Comparison of ENCODE assay signal across 10 cellular contexts in genomic region chr9:109745335-109746283, GRCh38. TPM values are rescaled to one million over a fixed set of nuclear protein-coding genes. Genes with fewer than 3 reads are reported as not detected.
DNase-seq lines count a peak whose midpoint lies in the region; ATAC-seq and TF ChIP-seq lines count a peak whose summit lies in the region.
"Had no signal": no experiment of that assay in that cellular context is flagged by ENCODE, and none has a peak within 500 bp of the region (broad histone marks: within the 10 kb centered on the region; RNA-seq: fewer than 3 reads in every experiment).

No MANE protein-coding gene starts in this region.

- H3K27ac ChIP-seq in breast epithelium (peak overlapping the region; percentile 44 to 50), colonic mucosa (no peak overlapping the region), lung (ENCODE audit: low read depth in 1 of 2, low read length in 1 of 2) (peak overlapping the region in 1 of 2 donors; percentile 71), aorta (ENCODE audit: low read depth in 1 of 2, low read length in 2 of 2) (peak overlapping the region; percentile 43 to 60)

- DNase-seq in breast epithelium (ENCODE audit: low spot score in 2 of 2): peak in 1 of 2 donors; percentile 60
- DNase-seq in MCF 10A (ENCODE audit: unreplicated experiment): no peak
- peak; percentile 54 for DNase-seq in colonic mucosa
- DNase-seq in lung (ENCODE audit: low spot score): peak; percentile 40
- DNase-seq in aorta: peak; percentile 76 to 88
- no peak for DNase-seq in OCI-M2 (lab: John Stamatoyannopoulos, UW; ENCODE audit: unreplicated experiment)

- H3K9me3 ChIP-seq in breast epithelium (no peaks in the 10 kb centered on the region), colonic mucosa (no peaks in the 10 kb centered on the region), lung (ENCODE audit: control insufficient read depth in 2 of 2, insufficient read depth in 1 of 2, low read length in 1 of 2) (no peaks in the 10 kb centered on the region), aorta (ENCODE audit: control insufficient read depth, low read length) (peaks cover 2% of the 10 kb centered on the region)

- intact Hi-C loops in breast epithelium (cut with DNase I; ENCODE audit: low total_unique reads): no loop called here
- intact Hi-C loops in MCF 10A (cut with micrococcal nuclease): no loop called here
- intact Hi-C loops in colonic mucosa (cut with DNase I): no loop called here
- intact Hi-C loops in aorta (cut with DNase I): loop anchor here (5.0 kb wide), 2 partner anchors 38 to 72 kb away; no protein-coding TSS in a partner anchor

- TF ChIP-seq POLR2A in breast epithelium (IDR thresholded peaks at IDR 0.05) (no peak), GM18505 (IDR thresholded peaks at IDR 0.05; ENCODE audit: borderline replicate concordance, extremely low read depth, insufficient read depth, insufficient read length) (no peak)

- H3K9me3 Mint-ChIP-seq in MCF 10A (ENCODE audit: unreplicated experiment): no peaks in the 10 kb centered on the region
- H3K9me3 Mint-ChIP-seq: dendritic cell treated with granulocyte-macrophage colony-stimulating factor and Interleukin-4, amounts not matched to agents 40 ng/mL and 50 ng/mL, for 4 days had no signal

- H3K4me1 Mint-ChIP-seq in MCF 10A (ENCODE audit: insufficient read depth, unreplicated experiment): no peaks in the 10 kb centered on the region

- H3K36me3 ChIP-seq in breast epithelium (no peaks in the 10 kb centered on the region), colonic mucosa (no peaks in the 10 kb centered on the region), lung (ENCODE audit: control insufficient read depth in 2 of 2, insufficient read depth in 2 of 2, low read length in 2 of 2) (no peaks in the 10 kb centered on the region), aorta (ENCODE audit: control insufficient read depth in 1 of 2, insufficient read depth in 2 of 2, low read length in 1 of 2) (no peaks in the 10 kb centered on the region)

- no peak overlapping the region for H3K4me3 ChIP-seq in breast epithelium
- H3K4me3 ChIP-seq in colonic mucosa: no peak overlapping the region
- H3K4me3 ChIP-seq in lung: no peak overlapping the region
- peak overlapping the region in 1 of 2 donors; percentile 10 for H3K4me3 ChIP-seq in aorta (ENCODE audit: low read length in 2 of 2)
- H3K4me3 ChIP-seq: GM12878 had no signal

- POLR2A ChIA-PET in MCF 10A (lab: Yijun Ruan, JAX): no interaction called here

- no peak overlapping the region for H3K27ac Mint-ChIP-seq in MCF 10A (ENCODE audit: low read depth, unreplicated experiment)
- H3K27ac Mint-ChIP-seq: dendritic cell treated with granulocyte-macrophage colony-stimulating factor and Interleukin-4, amounts not matched to agents 40 ng/mL and 50 ng/mL, for 4 days had no signal

- WGBS in lung, 2 donors: 14 to 23% methylated on average over 11 of the region's 11 CpGs
- WGBS in aorta, 2 donors: 2% methylated on average over 11 of the region's 11 CpGs

- no peaks in the 10 kb centered on the region for H3K27me3 ChIP-seq in breast epithelium
- H3K27me3 ChIP-seq in colonic mucosa: no peaks in the 10 kb centered on the region
- H3K27me3 ChIP-seq in lung (ENCODE audit: control insufficient read depth, insufficient read depth): no peaks in the 10 kb centered on the region
- H3K27me3 ChIP-seq in aorta (ENCODE audit: control insufficient read depth in 1 of 2, insufficient read depth in 2 of 2, low read length in 1 of 2): no peaks in the 10 kb centered on the region

- ATAC-seq in lung (ENCODE audit: insufficient read depth, low FRiP score) (no peak), aorta (ENCODE audit: low FRiP score) (peak; percentile 91), HG02970 (IDR thresholded peaks at IDR 0.05; ENCODE audit: low FRiP score, unreplicated experiment) (no peak), GM18505 (IDR thresholded peaks at IDR 0.05; ENCODE audit: unreplicated experiment) (no peak)
- ATAC-seq: GM12878 had no signal

- BruUV-seq in MCF 10A (replicated peaks; lab: Mats Ljungman, UMichigan): no TSS peak

- no peak overlapping the region for H3K9ac ChIP-seq in colonic mucosa (ENCODE audit: low read depth in 2 of 2, low read length in 2 of 2)

- CTCF ChIA-PET in MCF 10A (lab: Yijun Ruan, JAX): interaction anchor here (0.5 to 0.7 kb wide), 3 partner anchors 47 to 1461 kb away, joined by 3 to 4 read pairs (median 3); no protein-coding TSS in a partner anchor

- no peak for TF ChIP-seq CTCF in breast epithelium (IDR thresholded peaks at IDR 0.05)
- no peak for TF ChIP-seq CTCF in MCF 10A (IDR thresholded peaks at IDR 0.05; ENCODE audit: unreplicated experiment)
- no peak for TF ChIP-seq CTCF in colonic mucosa (IDR thresholded peaks at IDR 0.05)
- TF ChIP-seq CTCF in lung (IDR thresholded peaks at IDR 0.05; ENCODE audit: control extremely low read depth, extremely low read depth): no peak

- H3K36me3 Mint-ChIP-seq in MCF 10A (ENCODE audit: insufficient read depth, unreplicated experiment): no peaks in the 10 kb centered on the region

- peaks cover 13% of the 10 kb centered on the region for H3K27me3 Mint-ChIP-seq in MCF 10A (ENCODE audit: insufficient read depth, unreplicated experiment)

- H3K4me3 Mint-ChIP-seq in MCF 10A (ENCODE audit: unreplicated experiment): no peak overlapping the region
- H3K4me3 Mint-ChIP-seq: dendritic cell treated with granulocyte-macrophage colony-stimulating factor and Interleukin-4, amounts not matched to agents 40 ng/mL and 50 ng/mL, for 4 days had no signal

- H3K4me1 ChIP-seq in breast epithelium: peaks cover 0 to 4% of the 10 kb centered on the region in 2 donors
- peaks cover 3% of the 10 kb centered on the region for H3K4me1 ChIP-seq in colonic mucosa
- H3K4me1 ChIP-seq in lung (ENCODE audit: control insufficient read depth in 2 of 2, insufficient read depth in 2 of 2, low read length in 2 of 2): no peaks in the 10 kb centered on the region
- peaks cover 12 to 15% of the 10 kb centered on the region in 2 donors for H3K4me1 ChIP-seq in aorta (ENCODE audit: control insufficient read depth in 1 of 2, insufficient read depth in 2 of 2, low read length in 2 of 2)

RNA-seq across cellular contexts. Expression of gene PALM2AKAP2, which starts 34.4 kb away (rescaled TPM):
- total RNA-seq in breast epithelium (10 to 100 TPM in 1 of 3 donors, 1 to 10 TPM in 2; 6.4 to 41.4 (median 8.8) TPM), MCF 10A (2022) (5.3 and 9.1 TPM in 2 replicates), colonic mucosa (1 to 10 TPM in 1 of 2 donors, under 1 TPM in 1; 0.69 to 3.4 TPM), lung (10 to 100 TPM; 15.1 to 37.7 TPM), aorta (100 to 1,000 TPM in 1 of 2 donors, 10 to 100 TPM in 1; 58.1 to 155 TPM)
- polyA plus RNA-seq in lung (1 to 10 TPM in 1 of 2 donors, under 1 TPM in 1; 0.51 to 4.4 TPM), aorta (1 to 10 TPM; 4.5 to 5.6 TPM)
- total RNA-seq: GM12878 had no signal

Comparison
In these comparisons a context has a peak if more than half of its experiments do, and no peak if none do; other contexts are left out.
1. DNase-seq: peak in colonic mucosa (single experiment), lung (single experiment) and aorta (2 of 2); none in MCF 10A (single experiment) and OCI-M2 (single experiment).
2. intact Hi-C loops: an anchor here in aorta (5.0 kb wide); none called in breast epithelium, MCF 10A and colonic mucosa.